In genomic region chr1:162028726-162029125, GRCh38 we compare ENCODE assay signal across 12 cellular contexts.
DNase-seq lines count a peak whose midpoint lies in the region; ATAC-seq and TF ChIP-seq lines count a peak whose summit lies in the region.
"Had no signal": no experiment of that assay in that cellular context is flagged by ENCODE, and none has a peak within 500 bp of the region (broad histone marks: within the 10 kb centered on the region; RNA-seq: fewer than 3 reads in every experiment).

No MANE protein-coding gene starts in this region.

- DNase-seq in GM12864 (ENCODE audit: low read depth) (peak; percentile 26), NB4 (ENCODE audit: low read depth) (peak; percentile 34), globus pallidus (ENCODE audit: low spot score) (peak; percentile 66), NCI-H146 (lab: John Stamatoyannopoulos, UW) (no peak), NCI-H526 treated with DMSO at 0.1 percent for 48 hours (lab: John Stamatoyannopoulos, UW) (no peak), NCI-H2029 treated with DMSO at 0.1 percent for 48 hours (lab: John Stamatoyannopoulos, UW) (no peak)
- DNase-seq in activated CD4-positive, CD25-positive, alpha-beta regulatory T cell treated with anti-CD3 and anti-CD28 coated beads, Interleukin-2, amount 50 U/mL, for 72 hours: no peak
- DNase-seq: immature natural killer cell; NCI-H1417 treated with DMSO at 0.1 percent for 48 hours; stimulated activated naive CD8-positive, alpha-beta T cell treated with anti-CD3 and anti-CD28 coated beads, Interleukin-15, Interleukin-2, amounts not matched to agents 100 U/mL and 50 U/mL, for 24 hours had no signal

- no peak overlapping the region for H3K4me3 ChIP-seq in GM12864 (ENCODE audit: low read depth, low read length)
- no peak overlapping the region for H3K4me3 ChIP-seq in NB4 (ENCODE audit: low read depth, low read length)

- no peak for TF ChIP-seq CTCF in GM12864 (IDR thresholded peaks at IDR 0.05; ENCODE audit: low read depth, low read length, missing control alignments)
- no peak for TF ChIP-seq CTCF in NB4 (IDR thresholded peaks at IDR 0.05; ENCODE audit: low read depth, low read length)

- ATAC-seq in HG02588 (IDR thresholded peaks at IDR 0.05; ENCODE audit: unreplicated experiment): peak; percentile 64
- ATAC-seq: Panc1; stimulated activated naive CD8-positive, alpha-beta T cell treated with anti-CD3 and anti-CD28 coated beads, Interleukin-15, Interleukin-2, amounts not matched to agents 100 U/mL and 50 U/mL, for 24 hours had no signal

- no peak for TF ChIP-seq POLR2A in NB4 (IDR thresholded peaks at IDR 0.05; ENCODE audit: extremely low read depth, insufficient read length)

Comparison
In these comparisons a context has a peak if more than half of its experiments do, and no peak if none do; other contexts are left out.
1. DNase-seq: peak in GM12864 (single experiment), NB4 (single experiment) and globus pallidus (single experiment); none in NCI-H146 (single experiment), NCI-H526 treated with DMSO at 0.1 percent for 48 hours (single experiment), activated CD4-positive, CD25-positive, alpha-beta regulatory T cell treated with anti-CD3 and anti-CD28 coated beads, Interleukin-2, amount 50 U/mL, for 72 hours (single experiment) and NCI-H2029 treated with DMSO at 0.1 percent for 48 hours (single experiment).